In genomic region chr15:61834076-61834697, GRCh38 we compare ENCODE assay signal across 8 cellular contexts.
DNase-seq lines count a peak whose midpoint lies in the region; TF ChIP-seq lines count a peak whose summit lies in the region.

No MANE protein-coding gene starts in this region.

- no peak overlapping the region for H3K23ac ChIP-seq in neuronal stem cell (ENCODE audit: low read depth, low read length, poor library complexity)

- DNase-seq in GM13977 (ENCODE audit: low spot score) (peak; percentile 73), LHCN-M2 (ENCODE audit: low read depth) (peak; percentile 66), RKO (ENCODE audit: low spot score) (peak; percentile 64), activated T-helper 1 cell treated with Interleukin-2 at 50 U/mL for 16 hours (ENCODE audit: low read depth) (peak; percentile 45), fibroblast of peridontal ligament (ENCODE audit: extremely low read depth) (peak; percentile 83), neuronal stem cell (ENCODE audit: low spot score) (peak; percentile 77), stomach (peak; percentile 87)

- H3K27ac ChIP-seq in 22Rv1 (no peak overlapping the region), neuronal stem cell (replicated peaks; ENCODE audit: low read length) (no peak overlapping the region), stomach (no peak overlapping the region)

- H2BK120ac ChIP-seq in neuronal stem cell (ENCODE audit: low read depth, low read length) = no peak overlapping the region

- H2AFZ ChIP-seq in neuronal stem cell (ENCODE audit: low read length) = peak overlapping the region; percentile 73

- H3K4me1 ChIP-seq in neuronal stem cell (ENCODE audit: control insufficient read depth in 2 of 2, insufficient read depth in 1 of 2, low read depth in 1 of 2, low read length in 2 of 2) (peaks cover 0 to 9% of the 10 kb centered on the region in 2 donors), stomach (peaks cover 0 to 14% (median 3%) of the 10 kb centered on the region in 4 donors)

- H2BK12ac ChIP-seq in neuronal stem cell (ENCODE audit: low read length) = no peak overlapping the region

- H3K9ac ChIP-seq in neuronal stem cell (ENCODE audit: low read depth, low read length, poor library complexity) = no peak overlapping the region

- H3K4me3 ChIP-seq in neuronal stem cell (ENCODE audit: low read length in 2 of 2) (no peak overlapping the region), stomach (no peak overlapping the region)

- H2BK5ac ChIP-seq in neuronal stem cell (ENCODE audit: low read length) = no peak overlapping the region

- no peak for TF ChIP-seq EP300 in stomach (IDR thresholded peaks at IDR 0.05)

- H3K79me1 ChIP-seq in neuronal stem cell (ENCODE audit: low read depth, low read length) = no peaks in the 10 kb centered on the region

- no CpG with 5 or more reads among the region's 16 CpGs for WGBS in neuronal stem cell (ENCODE audit: extremely low coverage in 2 of 2, insufficient read length in 2 of 2, insufficient replicate concordance in 1 of 2), 2 donors
- WGBS in stomach, 5 donors = 20 to 29% (median 23%) methylated on average over 16 of the region's 16 CpGs

- H3K27me3 ChIP-seq in neuronal stem cell (ENCODE audit: control insufficient read depth in 3 of 3, insufficient read depth in 3 of 3, low read depth in 1 of 3, low read length in 3 of 3) (peaks cover 0 to 32% (median 0%) of the 10 kb centered on the region in 3 experiments), stomach (peaks cover 0 to 16% (median 0%) of the 10 kb centered on the region in 3 donors)

- H4K8ac ChIP-seq in neuronal stem cell (ENCODE audit: low read depth, low read length) = no peak overlapping the region

- H3K4me2 ChIP-seq in neuronal stem cell (ENCODE audit: insufficient read depth, low read length, poor library complexity, severe bottlenecking) = no peak overlapping the region

- H3K14ac ChIP-seq in neuronal stem cell (ENCODE audit: low read length) = no peak overlapping the region

- no peaks in the 10 kb centered on the region for H3K36me3 ChIP-seq in neuronal stem cell (replicated peaks in 1 of 2; ENCODE audit: control insufficient read depth in 2 of 2, insufficient read depth in 2 of 2, low read length in 2 of 2)
- H3K36me3 ChIP-seq in stomach = no peaks in the 10 kb centered on the region

- intact Hi-C loops in stomach (cut with DNase I; ENCODE audit: low total_unique reads) = no loop called here

- H2AK5ac ChIP-seq in neuronal stem cell (ENCODE audit: low read depth, low read length) = peak overlapping the region; percentile 59

- H3K9me3 ChIP-seq in neuronal stem cell (replicated peaks in 1 of 2; ENCODE audit: control insufficient read depth in 2 of 2, insufficient read depth in 1 of 2, low read depth in 1 of 2, low read length in 2 of 2) (no peaks in the 10 kb centered on the region), stomach (no peaks in the 10 kb centered on the region)

- in situ Hi-C loops in GM13977 (cut with MboI; ENCODE audit: low pct_unique_long_range_greater_than_20kb, low sequenced_read_pairs, unreplicated experiment) = loop anchor here (10.0 to 25.0 kb wide), 2 partner anchors 669 to 1247 kb away; no protein-coding TSS in a partner anchor

- peak overlapping the region; percentile 60 for H2BK15ac ChIP-seq in neuronal stem cell (ENCODE audit: low read length)

- H3K18ac ChIP-seq in neuronal stem cell (ENCODE audit: low read length) = no peak overlapping the region

- H3K4ac ChIP-seq in neuronal stem cell (ENCODE audit: low read length) = no peak overlapping the region

- peak; percentile 92 for TF ChIP-seq CTCF in 22Rv1 (IDR thresholded peaks at IDR 0.05)
- peak; percentile 97 for TF ChIP-seq CTCF in GM13977 (IDR thresholded peaks at IDR 0.05; ENCODE audit: extremely low read depth, insufficient read depth, missing control alignments)
- peak in 5 of 7 experiments; percentile 79 to 99 (median 98) for TF ChIP-seq CTCF in stomach (IDR thresholded peaks at IDR 0.05)

- no peak for TF ChIP-seq POLR2A in stomach (IDR thresholded peaks at IDR 0.05)

- no peak overlapping the region for H4K91ac ChIP-seq in neuronal stem cell (ENCODE audit: low read depth, low read length, poor library complexity)
